Comparison of ENCODE assay signal across 8 cellular contexts in genomic region chr9:136485049-136485647, GRCh38. TPM values are rescaled to one million over a fixed set of nuclear protein-coding genes. Genes with fewer than 3 reads are reported as not detected.
DNase-seq lines count a peak whose midpoint lies in the region; ATAC-seq and TF ChIP-seq lines count a peak whose summit lies in the region.

No MANE protein-coding gene starts in this region.

- no peak overlapping the region for H3K14ac ChIP-seq in IMR-90 (replicated peaks; ENCODE audit: low read depth, low read length)

- ATAC-seq in IMR-90 (ENCODE audit: low read depth) (peak; percentile 9; the same call in 1 of the 2 replicates), PC-3 (peak; percentile 32), HG03139 (IDR thresholded peaks at IDR 0.05; ENCODE audit: unreplicated experiment) (no peak)
- ATAC-seq in activated T-cell treated with anti-CD3 and anti-CD28 coated beads, Interleukin-2, amount 50 U/mL, for 4 hours = no peak
- no peak for ATAC-seq in stimulated activated naive CD8-positive, alpha-beta T cell treated with anti-CD3 and anti-CD28 coated beads, Interleukin-15, Interleukin-2, amounts not matched to agents 100 U/mL and 50 U/mL, for 24 hours

- no peak overlapping the region for H3K23ac ChIP-seq in IMR-90 (ENCODE audit: low read depth, low read length)

- H3K9ac ChIP-seq in IMR-90 (ENCODE audit: low read depth, low read length) = no peak overlapping the region
- peak overlapping the region; percentile 98 for H3K9ac ChIP-seq in PC-3 (ENCODE audit: low read length)

- no peak overlapping the region for H4K8ac ChIP-seq in IMR-90 (ENCODE audit: low read depth in 2 of 2, low read length in 2 of 2)

- TF ChIP-seq CTCF in IMR-90 (conservative IDR thresholded peaks at IDR 0.05; ENCODE audit: low read depth, low read length) (peak; percentile 85), PC-3 (conservative IDR thresholded peaks at IDR 0.05; ENCODE audit: low read depth, low read length) (peak; percentile 78), nephron progenitor cell (IDR thresholded peaks at IDR 0.05) (peak; percentile 91)

- H3K56ac ChIP-seq in IMR-90 (ENCODE audit: extremely low read depth, insufficient read depth, low read length) = no peak overlapping the region

- H2BK15ac ChIP-seq in IMR-90 (ENCODE audit: low read depth, low read length) = no peak overlapping the region

- H4K20me1 ChIP-seq in IMR-90 (ENCODE audit: insufficient read depth, low read length) (peaks cover 35% of the 10 kb centered on the region), PC-3 (ENCODE audit: low read length) (peaks cover 15% of the 10 kb centered on the region)

- CTCF ChIA-PET in IMR-90 (lab: Yijun Ruan, JAX) (interaction anchor here (0.6 to 3.1 kb wide), 6 partner anchors 140 to 209 kb away, joined by 3 to 16 read pairs (median 3); no protein-coding TSS in a partner anchor), PC-3 (lab: Charles Lee) (interaction anchor here (0.5 to 1.2 kb wide), 3 partner anchors 61 to 209 kb away, joined by 4 to 5 read pairs (median 4); partner anchors contain the start of gene NOTCH1)

- H3K27me3 Mint-ChIP-seq in activated T-cell treated with anti-CD3 and anti-CD28 coated beads, Interleukin-2, amount 50 U/mL, for 4 hours (ENCODE audit: low read depth) = no peaks in the 10 kb centered on the region
- peaks cover 10% of the 10 kb centered on the region for H3K27me3 Mint-ChIP-seq in nephron progenitor cell (ENCODE audit: low read depth, poor library complexity)

- H3K36me3 Mint-ChIP-seq in activated T-cell treated with anti-CD3 and anti-CD28 coated beads, Interleukin-2, amount 50 U/mL, for 4 hours (ENCODE audit: insufficient read depth) = no peaks in the 10 kb centered on the region
- peaks cover 2% of the 10 kb centered on the region for H3K36me3 Mint-ChIP-seq in nephron progenitor cell (ENCODE audit: low read depth)

- H2AFZ ChIP-seq in IMR-90 (replicated peaks; ENCODE audit: low read length, poor library complexity) = peak overlapping the region; percentile 7
- H2AFZ ChIP-seq in PC-3 (ENCODE audit: low read length) = peak overlapping the region; percentile 57; the same call in 1 of the 2 replicates

- peak overlapping the region; percentile 99 for H2AK9ac ChIP-seq in IMR-90 (replicated peaks; ENCODE audit: low read depth, low read length, poor library complexity)

- DNase-seq in Caki2 (ENCODE audit: low read depth) (peak; percentile 76), IMR-90 (peak; percentile 61), PC-3 (peak; percentile 64), fibroblast of gingiva (ENCODE audit: low read depth) (peak; percentile 56), nephron progenitor cell (peak; percentile 89)
- peak; percentile 81 for DNase-seq in activated T-cell treated with anti-CD3 and anti-CD28 coated beads, Interleukin-2, amount 50 U/mL, for 4 hours
- peak; percentile 86 for DNase-seq in stimulated activated naive CD8-positive, alpha-beta T cell treated with anti-CD3 and anti-CD28 coated beads, Interleukin-15, Interleukin-2, amounts not matched to agents 100 U/mL and 50 U/mL, for 24 hours

- peak overlapping the region; percentile 63 for H3K4me3 Mint-ChIP-seq in activated T-cell treated with anti-CD3 and anti-CD28 coated beads, Interleukin-2, amount 50 U/mL, for 4 hours
- H3K4me3 Mint-ChIP-seq in nephron progenitor cell = peak overlapping the region; percentile 68

- BruUV-seq in IMR-90 (replicated peaks; lab: Mats Ljungman, UMichigan) (no TSS peak), PC-3 (replicated peaks; lab: Mats Ljungman, UMichigan) (no TSS peak)

- H3K9me3 ChIP-seq in IMR-90 (ENCODE audit: control insufficient read depth, insufficient read depth, low read length) (no peaks in the 10 kb centered on the region), PC-3 (ENCODE audit: low read length) (no peaks in the 10 kb centered on the region)

- no peak for TF ChIP-seq POLR2A in IMR-90 (IDR thresholded peaks at IDR 0.05; ENCODE audit: low read depth, low read length)

- dilution Hi-C loops in IMR-90 (cut with HindIII; ENCODE audit: low sequenced_read_pairs, unreplicated experiment) = no loop called here

- H3K9me3 Mint-ChIP-seq in activated T-cell treated with anti-CD3 and anti-CD28 coated beads, Interleukin-2, amount 50 U/mL, for 4 hours = no peaks in the 10 kb centered on the region
- H3K9me3 Mint-ChIP-seq in nephron progenitor cell = no peaks in the 10 kb centered on the region

- no peak overlapping the region for H4K5ac ChIP-seq in IMR-90 (ENCODE audit: low read depth, low read length)

- peaks cover 8% of the 10 kb centered on the region; the same call in 1 of the 2 replicates for H3K4me1 ChIP-seq in IMR-90 (ENCODE audit: control insufficient read depth, insufficient read depth, low read length)
- peaks cover 7% of the 10 kb centered on the region; the same call in 1 of the 2 replicates for H3K4me1 ChIP-seq in PC-3 (ENCODE audit: insufficient read depth, low read length)

- H2BK20ac ChIP-seq in IMR-90 (ENCODE audit: low read depth, low read length) = no peak overlapping the region

- peak; percentile 86 for TF ChIP-seq RAD21 in IMR-90 (IDR thresholded peaks at IDR 0.05; ENCODE audit: low read length)

- H3K18ac ChIP-seq in IMR-90 (ENCODE audit: low read depth, low read length) = no peak overlapping the region

- H3K27me3 ChIP-seq in IMR-90 (ENCODE audit: control insufficient read depth, insufficient read depth, low read length) = no peaks in the 10 kb centered on the region; the same call in 1 of the 2 replicates
- H3K27me3 ChIP-seq in PC-3 (ENCODE audit: low read length) = no peaks in the 10 kb centered on the region

- H2BK120ac ChIP-seq in IMR-90 (ENCODE audit: low read depth, low read length) = no peak overlapping the region

- H3K79me1 ChIP-seq in IMR-90 (ENCODE audit: low read depth in 1 of 2, low read length in 2 of 2) = peaks cover 0 to 9% of the 10 kb centered on the region in 2 experiments; a peak in 2 of 4 replicates

- POLR2A ChIA-PET in IMR-90 (lab: Charles Lee; ENCODE audit: unreplicated experiment) = interaction anchor here (0.5 kb wide), 1 partner anchor 73 kb away, joined by 3 read pairs; no protein-coding TSS in a partner anchor
- POLR2A ChIA-PET in PC-3 (lab: Charles Lee; ENCODE audit: unreplicated experiment) = no interaction called here

- H3K36me3 ChIP-seq in IMR-90 (ENCODE audit: control insufficient read depth, insufficient read depth, low read length) (peaks cover under 1% of the 10 kb centered on the region; the same call in 1 of the 2 replicates), PC-3 (ENCODE audit: low read depth, low read length) (no peaks in the 10 kb centered on the region)

- no peak overlapping the region for H3K4me3 ChIP-seq in IMR-90 (ENCODE audit: insufficient read depth, low read depth, low read length)
- H3K4me3 ChIP-seq in PC-3 (ENCODE audit: low read length) = peak overlapping the region; percentile 79

- H3F3A ChIP-seq in PC-3 (ENCODE audit: low read length, unreplicated experiment) = no peaks in the 10 kb centered on the region

- no peak overlapping the region for H3K4me2 ChIP-seq in IMR-90 (ENCODE audit: low read depth, low read length)
- H3K4me2 ChIP-seq in PC-3 (ENCODE audit: low read length) = peak overlapping the region; percentile 96

- H3K9me1 ChIP-seq in IMR-90 (ENCODE audit: insufficient read depth, low read length) = no peaks in the 10 kb centered on the region

- no peak overlapping the region for H2BK5ac ChIP-seq in IMR-90 (ENCODE audit: low read depth, low read length, poor library complexity, severe bottlenecking)

- no peak overlapping the region for H4K91ac ChIP-seq in IMR-90 (ENCODE audit: insufficient read depth, low read depth, low read length)

- H3K79me2 ChIP-seq in PC-3 (ENCODE audit: low read length) = peaks cover 27% of the 10 kb centered on the region

- no peaks in the 10 kb centered on the region for H3K9me2 ChIP-seq in PC-3 (replicated peaks; ENCODE audit: low read length)

- no peak overlapping the region for H3K4ac ChIP-seq in IMR-90 (ENCODE audit: low read depth, low read length)

- in situ Hi-C loops in Caki2 (cut with HindIII; ENCODE audit: low pct_unique_long_range_greater_than_20kb, low sequenced_read_pairs) = loop anchor here (10.0 kb wide), 1 partner anchor 70 kb away; no protein-coding TSS in a partner anchor
- in situ Hi-C loops in IMR-90 (cut with MboI; ENCODE audit: low sequenced_read_pairs) = no loop called here

- H2AK5ac ChIP-seq in IMR-90 (ENCODE audit: low read depth, low read length) = no peak overlapping the region

- 29% methylated on average over 7 of the region's 13 CpGs; no CpG with 5 or more reads in 1 of the 2 experiments for WGBS in IMR-90 (ENCODE audit: extremely low coverage in 2 of 2, insufficient read length in 1 of 2), 2 experiments

- no peak overlapping the region for H3K27ac Mint-ChIP-seq in nephron progenitor cell

- no peak overlapping the region for H3K27ac ChIP-seq in IMR-90 (ENCODE audit: insufficient read depth, low read length)
- H3K27ac ChIP-seq in PC-3 (ENCODE audit: low read length) = peak overlapping the region; percentile 97

- peaks cover 24% of the 10 kb centered on the region for H3K4me1 Mint-ChIP-seq in activated T-cell treated with anti-CD3 and anti-CD28 coated beads, Interleukin-2, amount 50 U/mL, for 4 hours (ENCODE audit: low read depth)
- peaks cover 42% of the 10 kb centered on the region for H3K4me1 Mint-ChIP-seq in nephron progenitor cell

- intact Hi-C loops in IMR-90 (cut with micrococcal nuclease) (loop anchor here (1.0 to 2.0 kb wide), 2 partner anchors 62 to 146 kb away; partner anchors contain the start of gene NOTCH1), PC-3 (cut with micrococcal nuclease) (loop anchor here (5.0 to 10.0 kb wide), 2 partner anchors 60 to 207 kb away; partner anchors contain the start of gene NOTCH1)

TF ChIP-seq in IMR-90, 13 proteins besides CTCF, POLR2A, EP300 and RAD21 (continues in another document):
- no peak for TF ChIP-seq MAZ (IDR thresholded peaks at IDR 0.05; ENCODE audit: borderline replicate concordance, low read depth, low read length)
- peak; percentile 95 for TF ChIP-seq SMC3 (IDR thresholded peaks at IDR 0.05; ENCODE audit: low read depth, low read length)

RNA-seq across cellular contexts. Expression of gene SEC16A, which starts 2.3 kb away (rescaled TPM):
- 4.4 and 5.4 TPM in 2 replicates for total RNA-seq in Caki2 (2014; rRNA removed; shearing (Covaris generic); ENCODE audit: low replicate concordance)
- total RNA-seq in IMR-90 (2012; rRNA removed) (12.2 and 12.8 TPM in 2 replicates), PC-3 (2014; rRNA removed) (28.3 and 33.5 TPM in 2 replicates)
- 42.2 and 48.1 TPM in 2 replicates for polyA plus RNA-seq in IMR-90 (2012; rRNA removed)
- polyA plus RNA-seq in IMR-90 (2012; cell fraction: cytosol; rRNA removed) = 26.9 and 29.1 TPM in 2 replicates
- polyA plus RNA-seq in IMR-90 (2012; cell fraction: nucleus; rRNA removed; ENCODE audit: low replicate concordance) = 106 and 130 TPM in 2 replicates
- total RNA-seq in activated T-cell treated with anti-CD3 and anti-CD28 coated beads, Interleukin-2, amount 50 U/mL, for 4 hours = 10 to 100 TPM; 76.6 to 84.0 (median 78.9) TPM

RNA-seq across cellular contexts. Expression of gene INPP5E, which starts 45.5 kb away (rescaled TPM):
- 6.3 and 7.7 TPM in 2 replicates for total RNA-seq in Caki2 (2014; rRNA removed; shearing (Covaris generic); ENCODE audit: low replicate concordance)
- 1.6 and 1.9 TPM in 2 replicates for total RNA-seq in IMR-90 (2012; rRNA removed)
- 9.4 and 11.0 TPM in 2 replicates for polyA plus RNA-seq in IMR-90 (2012; rRNA removed)
- 6.8 and 9.8 TPM in 2 replicates for polyA plus RNA-seq in IMR-90 (2012; cell fraction: cytosol; rRNA removed)
- polyA plus RNA-seq in IMR-90 (2012; cell fraction: nucleus; rRNA removed; ENCODE audit: low replicate concordance) = 46.1 and 80.7 TPM in 2 replicates
- 10.7 and 12.2 TPM in 2 replicates for total RNA-seq in PC-3 (2014; rRNA removed)
- 10 to 100 TPM; 20.7 to 25.2 (median 22.5) TPM for total RNA-seq in activated T-cell treated with anti-CD3 and anti-CD28 coated beads, Interleukin-2, amount 50 U/mL, for 4 hours

Comparison
In these comparisons a context has a peak if more than half of its experiments do, and no peak if none do; other contexts are left out.
1. ATAC-seq: peak in IMR-90 (single experiment) and PC-3 (single experiment); none in activated T-cell treated with anti-CD3 and anti-CD28 coated beads, Interleukin-2, amount 50 U/mL, for 4 hours (0 of 2), stimulated activated naive CD8-positive, alpha-beta T cell treated with anti-CD3 and anti-CD28 coated beads, Interleukin-15, Interleukin-2, amounts not matched to agents 100 U/mL and 50 U/mL, for 24 hours (single experiment) and HG03139 (single experiment).
2. Peak in every context shown above with its lines, with median percentiles within 50 percentile points of each other: DNase-seq and CTCF ChIP-seq.